25 cellular contexts compared by ENCODE assay signal in the genomic region with DNA sequence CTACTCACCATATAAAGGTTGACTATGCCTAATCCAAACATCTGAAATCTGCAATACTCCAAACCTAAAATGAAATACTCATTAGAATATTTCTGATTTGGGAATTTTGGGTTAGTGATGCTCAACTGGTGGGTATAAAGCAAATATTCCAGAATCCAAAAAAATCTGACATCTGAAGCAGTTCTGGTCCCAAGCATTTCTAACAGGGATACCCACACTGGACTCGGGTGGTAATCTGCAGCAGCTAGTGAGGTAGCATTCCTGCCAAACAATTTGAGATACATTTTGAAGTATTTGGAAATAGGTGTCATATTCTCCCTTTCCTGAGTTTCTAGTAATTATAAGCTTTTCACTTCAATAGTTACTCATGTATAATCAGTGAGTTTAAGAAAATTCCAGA. TPM values are rescaled to one million over a fixed set of nuclear protein-coding genes. Genes with fewer than 3 reads are reported as not detected.
DNase-seq lines count a peak whose midpoint lies in the region; ATAC-seq, FAIRE-seq and TF ChIP-seq lines count a peak whose summit lies in the region.
"Had no signal": no experiment of that assay in that cellular context is flagged by ENCODE, and none has a peak within 500 bp of the region (broad histone marks: within the 10 kb centered on the region; RNA-seq: fewer than 3 reads in every experiment).

No MANE protein-coding gene starts in this region.

- intact Hi-C loops in pancreas (cut with DNase I): no loop called here
- intact Hi-C loops in dorsolateral prefrontal cortex (cut with DNase I): no loop called here

- H3K27me3 ChIP-seq in SU-DHL-6 (ENCODE audit: low read length): no peaks in the 10 kb centered on the region
- H3K27me3 ChIP-seq in pancreas: no peaks in the 10 kb centered on the region
- peaks cover 0 to 41% (median 3%) of the 10 kb centered on the region in 45 donors for H3K27me3 ChIP-seq in dorsolateral prefrontal cortex
- H3K27me3 ChIP-seq: BE2C had no signal

- POLR2A ChIA-PET in A549 (lab: Yijun Ruan, JAX): no interaction called here
- POLR2A ChIA-PET in HEK293 (lab: Yijun Ruan, JAX): no interaction called here

- TF ChIP-seq EP300 in A549 (IDR thresholded peaks at IDR 0.05): no peak

- no peak for TF ChIP-seq POLR2A in A549 (IDR thresholded peaks at IDR 0.05; ENCODE audit: low read length)

- H3F3A ChIP-seq in SU-DHL-6 (ENCODE audit: insufficient read depth): peaks cover 32% of the 10 kb centered on the region

- no peak overlapping the region for H2AFZ ChIP-seq in SU-DHL-6 (ENCODE audit: low read depth, low read length, severe bottlenecking)
- H2AFZ ChIP-seq: GM23338 had no signal

- no peak for TF ChIP-seq RAD21 in A549 (conservative IDR thresholded peaks at IDR 0.05 in 1 of 2, IDR thresholded peaks at IDR 0.05 in 1 of 2)

- no peak for TF ChIP-seq CTCF in A549 (IDR thresholded peaks at IDR 0.05)
- no peak for TF ChIP-seq CTCF in HEK293 (tag by site-specific recombination; IDR thresholded peaks at IDR 0.05)
- no peak for TF ChIP-seq CTCF in SU-DHL-6 (IDR thresholded peaks at IDR 0.05; ENCODE audit: insufficient read depth, low read length, poor library complexity, severe bottlenecking)
- no peak for TF ChIP-seq CTCF in pancreas (IDR thresholded peaks at IDR 0.05)
- no peak for TF ChIP-seq CTCF in dorsolateral prefrontal cortex (IDR thresholded peaks at IDR 0.05 in 54 of 56, conservative IDR thresholded peaks at IDR 0.05 in 2 of 56; ENCODE audit: low read depth in 1 of 56, partially characterized antibody in 56 of 56)

- H3K79me2 ChIP-seq in SU-DHL-6 (ENCODE audit: insufficient read depth, low read length): peaks cover 8% of the 10 kb centered on the region; the same call in 1 of the 2 replicates

- H3K4me1 ChIP-seq in A549: 0 out of 3 replicates have a peak, but pooled peaks cover 5% of the 10 kb centered on the region
- no peaks in the 10 kb centered on the region for H3K4me1 ChIP-seq in HEK293 (ENCODE audit: control insufficient read depth, insufficient read depth, low read length)
- H3K4me1 ChIP-seq in pancreas: no peaks in the 10 kb centered on the region
- H3K4me1 ChIP-seq: BE2C; BLaER1 treated with 17β-estradiol and CSF1 and Interleukin-3, amounts not matched to agents 10 nM and 100 nM had no signal

- no peaks in the 10 kb centered on the region for H3K9me2 ChIP-seq in SU-DHL-6 (replicated peaks; ENCODE audit: insufficient read depth, low read length)

- H3K27ac ChIP-seq in A549 (no peak overlapping the region), HEK293 (ENCODE audit: extremely low read depth, low read depth, low read length) (no peak overlapping the region), SU-DHL-6 (ENCODE audit: low read depth, low read length) (peak overlapping the region; percentile 100), pancreas (no peak overlapping the region), dorsolateral prefrontal cortex (no peak overlapping the region)
- H3K27ac ChIP-seq: 22Rv1; BLaER1 treated with 17β-estradiol and CSF1 and Interleukin-3, amounts not matched to agents 10 nM and 100 nM had no signal

- 0 out of 2 replicates have a peak overlapping the region, but pooled peaks have one; percentile 53 for H3K9ac ChIP-seq in SU-DHL-6 (ENCODE audit: low read length)
- H3K9ac ChIP-seq: BLaER1 treated with 17β-estradiol and CSF1 and Interleukin-3, amounts not matched to agents 10 nM and 100 nM had no signal

- H4K20me1 ChIP-seq in SU-DHL-6 (ENCODE audit: low read depth, low read length): no peaks in the 10 kb centered on the region

- H3K4me2 ChIP-seq in A549: no peak overlapping the region
- H3K4me2 ChIP-seq in SU-DHL-6 (ENCODE audit: low read depth, low read length, poor library complexity, severe bottlenecking): peak overlapping the region; percentile 82
- H3K4me2 ChIP-seq: BLaER1 treated with 17β-estradiol and CSF1 and Interleukin-3, amounts not matched to agents 10 nM and 100 nM; GM23338 had no signal

- whole genome bisulfite sequencing in A549 (ENCODE audit: missing lambda C conversion rate): 91% methylated on average over 1 of the region's 1 CpG
- WGBS in pancreas, 2 donors: 73 to 94% methylated on average over 1 of the region's 1 CpG

- DNase-seq in A549 (ENCODE audit: low read depth in 1 of 2, low spot score in 1 of 2) (no peak), pancreas (no peak), dorsolateral prefrontal cortex (no peak), ecto neural progenitor cell (ENCODE audit: low spot score) (no peak)
- DNase-seq: ACHN; AML-193; BE2C; CD4-positive, alpha-beta T cell; CD8-positive, alpha-beta memory T cell; DMS53; DND-41; EL; GDM1; H9; HFFc6 had no signal

- CTCF ChIA-PET in A549 (lab: Yijun Ruan, JAX): no interaction called here
- CTCF ChIA-PET in HEK293 (lab: Yijun Ruan, JAX): no interaction called here

- ATAC-seq in A549 (no peak), pancreas (no peak), HG02571 (IDR thresholded peaks at IDR 0.05; ENCODE audit: unreplicated experiment) (no peak)
- ATAC-seq: GM12878, GM23338, HCT116 had no signal

- H3K36me3 ChIP-seq in HEK293 (ENCODE audit: control insufficient read depth in 2 of 2, insufficient read depth in 1 of 2, low read length in 2 of 2) (no peaks in the 10 kb centered on the region), SU-DHL-6 (ENCODE audit: low read length) (no peaks in the 10 kb centered on the region), pancreas (no peaks in the 10 kb centered on the region)
- H3K36me3 ChIP-seq: BE2C; BLaER1 treated with 17β-estradiol and CSF1 and Interleukin-3, amounts not matched to agents 10 nM and 100 nM had no signal

- H3K9me3 ChIP-seq in A549: no peaks in the 10 kb centered on the region
- H3K9me3 ChIP-seq in HEK293 (ENCODE audit: control insufficient read depth, insufficient read depth, low read depth, low read length): no peaks in the 10 kb centered on the region
- no peaks in the 10 kb centered on the region for H3K9me3 ChIP-seq in SU-DHL-6 (ENCODE audit: insufficient read depth, low read length)
- H3K9me3 ChIP-seq in pancreas: no peaks in the 10 kb centered on the region
- H3K9me3 ChIP-seq: BE2C; BLaER1 treated with 17β-estradiol and CSF1 and Interleukin-3, amounts not matched to agents 10 nM and 100 nM had no signal

- H3K4me3 ChIP-seq in A549 (no peak overlapping the region), HEK293 (ENCODE audit: low read depth, low read length) (no peak overlapping the region), SU-DHL-6 (ENCODE audit: insufficient read depth, low read length, poor library complexity, severe bottlenecking) (peak overlapping the region; percentile 14), pancreas (no peak overlapping the region), dorsolateral prefrontal cortex (no peak overlapping the region)
- H3K4me3 ChIP-seq: BLaER1 treated with 17β-estradiol and CSF1 and Interleukin-3, amounts not matched to agents 10 nM and 100 nM; GM12878; GM23338 had no signal

- FAIRE-seq in A549 (lab: Jason Lieb, UNC) (peak; percentile 74), pancreas (lab: Jason Lieb, UNC) (peak; percentile 79)
- FAIRE-seq: A204.1, GM12878 had no signal

TF ChIP-seq in A549, 52 proteins besides CTCF, POLR2A, EP300 and RAD21 (continues in another document):
- no peak for TF ChIP-seq CHD4 (IDR thresholded peaks at IDR 0.05; ENCODE audit: borderline replicate concordance)
- TF ChIP-seq TFCP2L1 (CRISPR knock-in tag; IDR thresholded peaks at IDR 0.05): no peak
- TF ChIP-seq ZC3H11A (IDR thresholded peaks at IDR 0.05): no peak
- no peak for TF ChIP-seq FOSL2 (IDR thresholded peaks at IDR 0.05)
- no peak for TF ChIP-seq FOSL2 (CRISPR knock-in tag; IDR thresholded peaks at IDR 0.05)
- no peak for TF ChIP-seq KDM1A (IDR thresholded peaks at IDR 0.05; ENCODE audit: low read depth)

TF ChIP-seq in HEK293, 187 proteins besides CTCF, POLR2A, EP300 and RAD21:
- TF ChIP-seq ZSCAN4 (tag by site-specific recombination; IDR thresholded peaks at IDR 0.05) (no peak), KLF1 (tag by site-specific recombination; IDR thresholded peaks at IDR 0.05) (no peak), ZNF521 (tag by site-specific recombination; IDR thresholded peaks at IDR 0.05) (no peak), ZNF354C (tag by site-specific recombination; IDR thresholded peaks at IDR 0.05; ENCODE audit: borderline replicate concordance, low read depth) (no peak), ZNF184 (tag by site-specific recombination; IDR thresholded peaks at IDR 0.05) (no peak), ZFP37 (tag by site-specific recombination; IDR thresholded peaks at IDR 0.05) (peak; percentile 98)
TF ChIP-seq in HEK293: peak in this region for 1.

RNA-seq across cellular contexts. Expression of gene RPA4, which starts 49.6 kb away (rescaled TPM):
- polyA plus RNA-seq in A549 (2011; rRNA removed) (0.23 and 0.28 TPM in 2 replicates), A549 (2017; fragmentation: RNase III; extraction: RNeasy Plus Mini Kit Qiagen cat#74134 plus additional on column Dnase treatment) (0.09 to 0.26 TPM (median 0.12 TPM) in 3 replicates), pancreas (under 1 TPM; 0.07 to 0.42 TPM)
- 0.26 and 0.30 TPM in 2 replicates for polyA plus RNA-seq in A549 (2012; cell fraction: cytosol; rRNA removed)
- 0.45 and 0.55 TPM in 2 replicates for polyA plus RNA-seq in A549 (2012; cell fraction: nucleus; rRNA removed)
- polyA minus RNA-seq in A549 (2011; rRNA and poly(A)+ RNA removed): 2.3 and 2.4 TPM in 2 replicates
- total RNA-seq in pancreas (under 1 TPM; 0.09 to 0.62 (median 0.30) TPM), dorsolateral prefrontal cortex (1 to 10 TPM in 53 of 120 experiments, under 1 TPM in 64, not detected in 3; 0.26 to 2.7 (median 0.96) TPM)
- total RNA-seq: H4 had no signal
- polyA plus RNA-seq: CD8-positive, alpha-beta memory T cell had no signal
